24 cellular contexts compared by ENCODE assay signal in genomic region chr2:66362651-66363050, GRCh38.
DNase-seq lines count a peak whose midpoint lies in the region; ATAC-seq, FAIRE-seq and TF ChIP-seq lines count a peak whose summit lies in the region.
"Had no signal": no experiment of that assay in that cellular context is flagged by ENCODE, and none has a peak within 500 bp of the region (broad histone marks: within the 10 kb centered on the region; RNA-seq: fewer than 3 reads in every experiment).

No MANE protein-coding gene starts in this region.

- peaks cover 41% of the 10 kb centered on the region for H3F3A ChIP-seq in neural progenitor cell (ENCODE audit: low read depth)

- H3K4me3 ChIP-seq in A673 (ENCODE audit: low read depth, low read length, poor library complexity, severe bottlenecking), result no peak overlapping the region
- no peak overlapping the region for H3K4me3 ChIP-seq in HAP-1
- H3K4me3 ChIP-seq in bronchial epithelial cell (ENCODE audit: low read depth, low read length), result no peak overlapping the region
- peak overlapping the region; percentile 11 for H3K4me3 ChIP-seq in neural progenitor cell
- H3K4me3 ChIP-seq: K562, MG63, PC-9 had no signal

- H3K9me3 ChIP-seq in A673 (ENCODE audit: low read depth, low read length, poor library complexity, severe bottlenecking) (no peaks in the 10 kb centered on the region), HAP-1 (no peaks in the 10 kb centered on the region), neural progenitor cell (ENCODE audit: low read depth) (no peaks in the 10 kb centered on the region)
- H3K9me3 ChIP-seq: MG63, SK-N-SH had no signal

- intact Hi-C loops in A673 (cut with micrococcal nuclease; ENCODE audit: unreplicated experiment), result no loop called here

- peak; percentile 40 for FAIRE-seq in bronchial epithelial cell (lab: Jason Lieb, UNC)
- FAIRE-seq: HepG2, K562 had no signal

- DNase-seq in A673 (ENCODE audit: low spot score) (peak; percentile 68), HAP-1 (ENCODE audit: low spot score in 2 of 2) (peak; percentile 39 to 80), bronchial epithelial cell (ENCODE audit: low read depth) (no peak), neural progenitor cell (ENCODE audit: low spot score) (peak; percentile 92), OCI-M2 (lab: John Stamatoyannopoulos, UW; ENCODE audit: unreplicated experiment) (no peak), NCI-H446 (lab: John Stamatoyannopoulos, UW) (no peak), superior temporal gyrus (ENCODE audit: extremely low spot score) (no peak)
- DNase-seq: Calu3; CD8-positive, alpha-beta memory T cell; H7; HFFc6; MG63; NCI-H1092; NCI-H226; NCI-H526; PC-9; SIG-M5; SK-N-SH had no signal

- no peak overlapping the region for H2AFZ ChIP-seq in neural progenitor cell (replicated peaks)
- H2AFZ ChIP-seq: PC-9 had no signal

- no peaks in the 10 kb centered on the region for H3K27me3 ChIP-seq in A673 (replicated peaks; ENCODE audit: insufficient read depth, low read depth, low read length, poor library complexity)
- H3K27me3 ChIP-seq in HAP-1 (ENCODE audit: low read depth), result peaks cover 42% of the 10 kb centered on the region
- H3K27me3 ChIP-seq in bronchial epithelial cell (ENCODE audit: control insufficient read depth, insufficient read depth, low read length), result no peaks in the 10 kb centered on the region
- no peaks in the 10 kb centered on the region for H3K27me3 ChIP-seq in neural progenitor cell
- H3K27me3 ChIP-seq: MG63 had no signal

- no peak for ATAC-seq in HG03460 (IDR thresholded peaks at IDR 0.05; ENCODE audit: unreplicated experiment)
- ATAC-seq: HepG2, K562 had no signal

- no peaks in the 10 kb centered on the region for H3K36me3 Mint-ChIP-seq in neural progenitor cell
- H3K36me3 Mint-ChIP-seq: CD8-positive, alpha-beta memory T cell had no signal

- H3K27ac ChIP-seq in A673 (ENCODE audit: low read depth, low read length, poor library complexity, severe bottlenecking), result peak overlapping the region; percentile 0
- peak overlapping the region; percentile 85 for H3K27ac ChIP-seq in neural progenitor cell
- H3K27ac ChIP-seq: C4-2B, HL-60, PC-9, RWPE1 had no signal

- H3K9ac ChIP-seq in neural progenitor cell, result no peak overlapping the region
- H3K9ac ChIP-seq: SK-N-SH had no signal

- H3K4me3 Mint-ChIP-seq in neural progenitor cell, result peak overlapping the region; percentile 10
- H3K4me3 Mint-ChIP-seq: CD8-positive, alpha-beta memory T cell; HFFc6 had no signal

- no peaks in the 10 kb centered on the region for H3K79me2 ChIP-seq in neural progenitor cell (ENCODE audit: low read depth)

- TF ChIP-seq CTCF in A673 (conservative IDR thresholded peaks at IDR 0.05; ENCODE audit: low read depth, low read length), result no peak
- TF ChIP-seq CTCF in bronchial epithelial cell (IDR thresholded peaks at IDR 0.05; ENCODE audit: insufficient read depth, low read length, severe bottlenecking), result no peak
- TF ChIP-seq CTCF in neural progenitor cell (IDR thresholded peaks at IDR 0.05), result no peak

- POLR2A ChIA-PET in A673 (lab: Charles Lee; ENCODE audit: low non-redundant PET), result no interaction called here

- H3K4me1 ChIP-seq in A673 (ENCODE audit: insufficient read depth, low read length, poor library complexity, severe bottlenecking) (peaks cover 32% of the 10 kb centered on the region), HAP-1 (peaks cover 12% of the 10 kb centered on the region), neural progenitor cell (peaks cover 64% of the 10 kb centered on the region)

- peak overlapping the region; percentile 10 for H3K27ac Mint-ChIP-seq in neural progenitor cell
- H3K27ac Mint-ChIP-seq: CD8-positive, alpha-beta memory T cell; HFFc6 had no signal

- CTCF ChIA-PET in A673 (lab: Charles Lee), result interaction anchor here (0.7 kb wide), 1 partner anchor 349 kb away, joined by 3 read pairs; no protein-coding TSS in a partner anchor

- peaks cover 60% of the 10 kb centered on the region for H3K4me1 Mint-ChIP-seq in neural progenitor cell
- H3K4me1 Mint-ChIP-seq: CD8-positive, alpha-beta memory T cell had no signal

- in situ Hi-C loops in HAP-1 (cut with MboI; ENCODE audit: low sequenced_read_pairs), result no loop called here

- peaks cover 7% of the 10 kb centered on the region for H4K20me1 ChIP-seq in neural progenitor cell (ENCODE audit: low read depth)

- H3K27me3 Mint-ChIP-seq in neural progenitor cell (ENCODE audit: insufficient read depth, low read depth), result peaks cover 3% of the 10 kb centered on the region
- H3K27me3 Mint-ChIP-seq: CD8-positive, alpha-beta memory T cell had no signal

- no peaks in the 10 kb centered on the region for H3K9me3 Mint-ChIP-seq in neural progenitor cell
- H3K9me3 Mint-ChIP-seq: HFFc6 had no signal

- BruUV-seq in A673 (replicated peaks; lab: Mats Ljungman, UMichigan), result no TSS peak

- H3K36me3 ChIP-seq in A673 (ENCODE audit: insufficient read depth, low read length, poor library complexity, severe bottlenecking) (no peaks in the 10 kb centered on the region), HAP-1 (replicated peaks) (no peaks in the 10 kb centered on the region), bronchial epithelial cell (ENCODE audit: control insufficient read depth, insufficient read depth, low read length) (no peaks in the 10 kb centered on the region), neural progenitor cell (no peaks in the 10 kb centered on the region)
- H3K36me3 ChIP-seq: MG63 had no signal

- peak overlapping the region; percentile 65 for H3K4me2 ChIP-seq in neural progenitor cell
- H3K4me2 ChIP-seq: PC-9, SK-N-SH had no signal

Comparison
In these comparisons a context has a peak if more than half of its experiments do, and no peak if none do; other contexts are left out.
1. DNase-seq: peak in A673 (single experiment), HAP-1 (2 of 2) and neural progenitor cell (single experiment); none in bronchial epithelial cell (single experiment), OCI-M2 (single experiment), NCI-H446 (0 of 2) and superior temporal gyrus (single experiment).